In genomic region chr5:44318883-44319282, GRCh38 we compare ENCODE assay signal across 27 cellular contexts.
"Had no signal": no experiment of that assay in that cellular context is flagged by ENCODE, and none has a peak within 500 bp of the region (broad histone marks: within the 10 kb centered on the region; RNA-seq: fewer than 3 reads in every experiment).

No MANE protein-coding gene starts in this region.

- H3K9me3 ChIP-seq: left ventricle myocardium inferior, ovary, prostate gland, tibial nerve, vagina had no signal

- DNase-seq: hippocampal formation; kidney glomerular epithelial cell; left cardiac atrium; left ventricle myocardium inferior; midbrain; mucosa of descending colon; naive thymus-derived CD4-positive, alpha-beta T cell; ovary; posterior cingulate gyrus; retina; right cardiac atrium; sigmoid colon; stimulated activated CD4-positive, alpha-beta T cell treated with anti-CD3 and anti-CD28 coated beads, Interleukin-1b, Interleukin-23, amount 100 ng/mL, for 48 hours; stimulated activated CD4-positive, alpha-beta T cell treated with anti-CD3 and anti-CD28 coated beads, Interleukin-2, amount 100 ng/mL, for 48 hours; stimulated activated CD4-positive, alpha-beta T cell treated with anti-CD3 and anti-CD28 coated beads, Interleukin-4, amount 100 ng/mL, for 4 hours; stimulated activated CD8-positive, alpha-beta memory T cell treated with anti-CD3 and anti-CD28 coated beads, Interleukin-4, amount 100 ng/mL, for 48 hours; stimulated activated naive CD4-positive, alpha-beta T cell treated with Interleukin-2 at 50 U/mL for 16 hours; stimulated activated naive CD8-positive, alpha-beta T cell treated with anti-CD3 and anti-CD28 coated beads, Interleukin-15, amount 100 ng/mL, for 72 hours; substantia nigra had no signal

- H3K36me3 ChIP-seq: left ventricle myocardium inferior, ovary, prostate gland, sigmoid colon, tibial nerve, vagina had no signal

- FAIRE-seq: keratinocyte had no signal

- ATAC-seq: left cardiac atrium; mucosa of descending colon; naive thymus-derived CD4-positive, alpha-beta T cell; natural killer cell treated with Interleukin-12 subunit alpha and Interleukin-12 subunit beta and Interleukin-15 and Interleukin-18, amount 100 ng/mL, for 72 hours; right cardiac atrium; stimulated activated memory B cell treated with anti-CD40 and anti-IgM and Interleukin-4, amounts not matched to agents 10 μg/mL and 1 μg/mL and 100 μg/mL, for 72 hours; stimulated activated naive CD8-positive, alpha-beta T cell treated with anti-CD3 and anti-CD28 coated beads, Interleukin-15, amount 100 ng/mL, for 72 hours had no signal

- H3K27ac ChIP-seq: left ventricle myocardium inferior, ovary, prostate gland, sigmoid colon, tibial nerve, vagina had no signal

- H3K4me2 ChIP-seq: smooth muscle cell had no signal

- H3K27me3 ChIP-seq: ovary, sigmoid colon, tibial nerve, vagina had no signal

- H3K4me3 ChIP-seq: left ventricle myocardium inferior, lung, mucosa of descending colon, ovary, prostate gland, sigmoid colon, smooth muscle cell, tibial nerve, vagina had no signal

- H3K4me1 ChIP-seq: left ventricle myocardium inferior, prostate gland, sigmoid colon, tibial nerve, vagina had no signal
